Comparison of ENCODE assay signal across 17 cellular contexts in genomic region chr3:59784164-59784563, GRCh38.
A peak's percentile ranks its signal among the peaks of the same experiment; 100 is the strongest.
DNase-seq lines count a peak whose midpoint lies in the region; ATAC-seq, FAIRE-seq and TF ChIP-seq lines count a peak whose summit lies in the region.
"Had no signal": no experiment of that assay in that cellular context is flagged by ENCODE, and none has a peak within 500 bp of the region (broad histone marks: within the 10 kb centered on the region; RNA-seq: fewer than 3 reads in every experiment).

No MANE protein-coding gene starts in this region.

- no peaks in the 10 kb centered on the region for H3K36me3 ChIP-seq in IMR-90 (ENCODE audit: control insufficient read depth, insufficient read depth, low read length)
- H3K36me3 ChIP-seq in naive thymus-derived CD4-positive, alpha-beta T cell (ENCODE audit: control insufficient read depth in 2 of 3, insufficient read depth in 3 of 3, low read length in 3 of 3), result peaks cover 0 to 21% (median 0%) of the 10 kb centered on the region in 3 experiments
- H3K36me3 ChIP-seq in uterus, result no peaks in the 10 kb centered on the region

- intact Hi-C loops in IMR-90 (cut with micrococcal nuclease), result no loop called here
- intact Hi-C loops in naive thymus-derived CD4-positive, alpha-beta T cell (cut with micrococcal nuclease), result no loop called here
- intact Hi-C loops in uterus (cut with DNase I; ENCODE audit: low total_unique reads), result no loop called here

- no peak for ATAC-seq in activated T-cell treated with anti-CD3 and anti-CD28 coated beads, Interleukin-2, amount 50 U/mL, for 4 hours
- no peak for ATAC-seq in IMR-90 (ENCODE audit: low read depth)
- ATAC-seq in activated naive CD8-positive, alpha-beta T cell treated with anti-CD3 and anti-CD28 coated beads, Interleukin-2, amount 50 U/mL, for 24 hours, result peak; percentile 1
- ATAC-seq in naive thymus-derived CD4-positive, alpha-beta T cell, result no peak
- no peak for ATAC-seq in GM18505 (IDR thresholded peaks at IDR 0.05; ENCODE audit: unreplicated experiment)

- no peaks in the 10 kb centered on the region for H3K9me3 ChIP-seq in IMR-90 (ENCODE audit: control insufficient read depth, insufficient read depth, low read length)
- no peaks in the 10 kb centered on the region for H3K9me3 ChIP-seq in naive thymus-derived CD4-positive, alpha-beta T cell (ENCODE audit: control insufficient read depth in 2 of 3, low read length in 3 of 3)
- no peaks in the 10 kb centered on the region for H3K9me3 ChIP-seq in uterus

- no peak overlapping the region for H4K91ac ChIP-seq in IMR-90 (ENCODE audit: insufficient read depth, low read depth, low read length)

- H3K27me3 Mint-ChIP-seq in activated T-cell treated with anti-CD3 and anti-CD28 coated beads, Interleukin-2, amount 50 U/mL, for 24 hours, result peaks cover 3% of the 10 kb centered on the region
- H3K27me3 Mint-ChIP-seq in activated T-cell treated with anti-CD3 and anti-CD28 coated beads, Interleukin-2, amount 50 U/mL, for 4 hours (ENCODE audit: low read depth), result no peaks in the 10 kb centered on the region
- no peaks in the 10 kb centered on the region for H3K27me3 Mint-ChIP-seq in activated naive CD8-positive, alpha-beta T cell treated with anti-CD3 and anti-CD28 coated beads, Interleukin-2, amount 50 U/mL, for 24 hours
- H3K27me3 Mint-ChIP-seq in naive thymus-derived CD4-positive, alpha-beta T cell, result no peaks in the 10 kb centered on the region
- H3K27me3 Mint-ChIP-seq: CD4-positive, CD25-positive, alpha-beta regulatory T cell had no signal

- peak overlapping the region; percentile 73 for H3K27ac Mint-ChIP-seq in activated T-cell treated with anti-CD3 and anti-CD28 coated beads, Interleukin-2, amount 50 U/mL, for 24 hours
- peak overlapping the region; percentile 82 for H3K27ac Mint-ChIP-seq in activated naive CD8-positive, alpha-beta T cell treated with anti-CD3 and anti-CD28 coated beads, Interleukin-2, amount 50 U/mL, for 24 hours
- peak overlapping the region in 5 of 9 donors; percentile 15 to 50 (median 39) for H3K27ac Mint-ChIP-seq in naive thymus-derived CD4-positive, alpha-beta T cell
- H3K27ac Mint-ChIP-seq: CD4-positive, CD25-positive, alpha-beta regulatory T cell had no signal

- no peak overlapping the region for H3K9ac ChIP-seq in IMR-90 (ENCODE audit: low read depth, low read length)
- H3K9ac ChIP-seq: GM23248 had no signal

- CTCF ChIA-PET in IMR-90 (lab: Yijun Ruan, JAX), result no interaction called here
- CTCF ChIA-PET in naive thymus-derived CD4-positive, alpha-beta T cell (lab: Charles Lee), result no interaction called here

- H3K9me1 ChIP-seq in IMR-90 (ENCODE audit: insufficient read depth, low read length), result 0 out of 2 replicates have a peak, but pooled peaks cover 5% of the 10 kb centered on the region

- H3K23ac ChIP-seq in IMR-90 (ENCODE audit: low read depth, low read length), result no peak overlapping the region

- FAIRE-seq in GM12892 (lab: Jason Lieb, UNC), result no peak
- FAIRE-seq: A204.1, GM12878 had no signal

- H4K20me1 ChIP-seq in IMR-90 (ENCODE audit: insufficient read depth, low read length), result no peaks in the 10 kb centered on the region

- H3K4me3 Mint-ChIP-seq in activated T-cell treated with anti-CD3 and anti-CD28 coated beads, Interleukin-2, amount 50 U/mL, for 24 hours, result peak overlapping the region; percentile 1
- H3K4me3 Mint-ChIP-seq in activated T-cell treated with anti-CD3 and anti-CD28 coated beads, Interleukin-2, amount 50 U/mL, for 4 hours, result no peak overlapping the region
- H3K4me3 Mint-ChIP-seq in activated naive CD8-positive, alpha-beta T cell treated with anti-CD3 and anti-CD28 coated beads, Interleukin-2, amount 50 U/mL, for 24 hours, result no peak overlapping the region
- H3K4me3 Mint-ChIP-seq in naive thymus-derived CD4-positive, alpha-beta T cell, result peak overlapping the region in 2 of 10 donors; percentile 22 to 58
- H3K4me3 Mint-ChIP-seq: CD4-positive, CD25-positive, alpha-beta regulatory T cell had no signal

- H3K4me1 Mint-ChIP-seq in activated T-cell treated with anti-CD3 and anti-CD28 coated beads, Interleukin-2, amount 50 U/mL, for 24 hours (ENCODE audit: low read depth), result peaks cover 27% of the 10 kb centered on the region
- H3K4me1 Mint-ChIP-seq in activated T-cell treated with anti-CD3 and anti-CD28 coated beads, Interleukin-2, amount 50 U/mL, for 4 hours (ENCODE audit: low read depth), result peaks cover 23% of the 10 kb centered on the region
- H3K4me1 Mint-ChIP-seq in activated naive CD8-positive, alpha-beta T cell treated with anti-CD3 and anti-CD28 coated beads, Interleukin-2, amount 50 U/mL, for 24 hours, result peaks cover 22% of the 10 kb centered on the region
- peaks cover 10 to 70% (median 67%) of the 10 kb centered on the region in 7 donors for H3K4me1 Mint-ChIP-seq in naive thymus-derived CD4-positive, alpha-beta T cell

- no peak overlapping the region for H2AK9ac ChIP-seq in IMR-90 (replicated peaks; ENCODE audit: low read depth, low read length, poor library complexity)

- TF ChIP-seq POLR2A in IMR-90 (IDR thresholded peaks at IDR 0.05; ENCODE audit: low read depth, low read length) (no peak), uterus (IDR thresholded peaks at IDR 0.05) (no peak), GM18505 (IDR thresholded peaks at IDR 0.05; ENCODE audit: borderline replicate concordance, extremely low read depth, insufficient read depth, insufficient read length) (no peak), GM12892 (IDR thresholded peaks at IDR 0.05; ENCODE audit: low read depth, low read length) (no peak)

- no peak overlapping the region for H3K4me3 ChIP-seq in IMR-90 (ENCODE audit: insufficient read depth, low read depth, low read length)
- no peak overlapping the region for H3K4me3 ChIP-seq in naive thymus-derived CD4-positive, alpha-beta T cell (ENCODE audit: low read length)
- H3K4me3 ChIP-seq in uterus, result no peak overlapping the region
- H3K4me3 ChIP-seq: GM12878, GM23248 had no signal

- 0 out of 2 replicates have a peak overlapping the region, but pooled peaks have one; percentile 33 for H4K5ac ChIP-seq in IMR-90 (ENCODE audit: low read depth, low read length)

- H2BK20ac ChIP-seq in IMR-90 (ENCODE audit: low read depth, low read length), result no peak overlapping the region

- H3K14ac ChIP-seq in IMR-90 (replicated peaks; ENCODE audit: low read depth, low read length), result no peak overlapping the region

- WGBS in IMR-90 (ENCODE audit: extremely low coverage in 2 of 2, insufficient read length in 1 of 2), 2 experiments, result no CpG with 5 or more reads among the region's 1 CpG

- no peak overlapping the region for H2BK5ac ChIP-seq in IMR-90 (ENCODE audit: low read depth, low read length, poor library complexity, severe bottlenecking)

- in situ Hi-C loops in IMR-90 (cut with MboI; ENCODE audit: low sequenced_read_pairs), result no loop called here

- DNase-seq in activated T-cell treated with anti-CD3 and anti-CD28 coated beads, Interleukin-2, amount 50 U/mL, for 24 hours, result no peak
- DNase-seq in activated T-cell treated with anti-CD3 and anti-CD28 coated beads, Interleukin-2, amount 50 U/mL, for 4 hours, result no peak
- DNase-seq in IMR-90 (no peak), uterus (no peak), GM12892 (ENCODE audit: insufficient read length) (no peak)
- DNase-seq in activated naive CD8-positive, alpha-beta T cell treated with anti-CD3 and anti-CD28 coated beads, Interleukin-2, amount 50 U/mL, for 24 hours, result no peak
- no peak for DNase-seq in naive thymus-derived CD4-positive, alpha-beta T cell
- DNase-seq: Calu3, GM23248, Karpas-422, NCI-H187 treated with DMSO at 0.1 percent for 48 hours, NCI-H446 had no signal

- H3K27ac ChIP-seq in IMR-90 (ENCODE audit: insufficient read depth, low read length) (no peak overlapping the region), uterus (no peak overlapping the region)
- H3K27ac ChIP-seq in naive thymus-derived CD4-positive, alpha-beta T cell (ENCODE audit: low read depth, low read length), result no peak overlapping the region
- H3K27ac ChIP-seq: GM23248, HL-60 had no signal

- no TSS peak for BruUV-seq in IMR-90 (replicated peaks; lab: Mats Ljungman, UMichigan)

- dilution Hi-C loops in IMR-90 (cut with HindIII; ENCODE audit: low sequenced_read_pairs, unreplicated experiment), result no loop called here

- H3K27me3 ChIP-seq in IMR-90 (ENCODE audit: control insufficient read depth, insufficient read depth, low read length) (no peaks in the 10 kb centered on the region), uterus (no peaks in the 10 kb centered on the region)
- no peaks in the 10 kb centered on the region for H3K27me3 ChIP-seq in naive thymus-derived CD4-positive, alpha-beta T cell (ENCODE audit: control insufficient read depth in 2 of 2, insufficient read depth in 2 of 2, low read length in 2 of 2)

- no peak overlapping the region for H3K18ac ChIP-seq in IMR-90 (ENCODE audit: low read depth, low read length)

- H2AK5ac ChIP-seq in IMR-90 (ENCODE audit: low read depth, low read length), result no peak overlapping the region

- H3K4me2 ChIP-seq in IMR-90 (ENCODE audit: low read depth, low read length), result no peak overlapping the region

- no peaks in the 10 kb centered on the region for H3K79me1 ChIP-seq in IMR-90 (ENCODE audit: low read depth in 1 of 2, low read length in 2 of 2)

- TF ChIP-seq CTCF in IMR-90 (conservative IDR thresholded peaks at IDR 0.05; ENCODE audit: low read depth, low read length), result no peak
- no peak for TF ChIP-seq CTCF in uterus (IDR thresholded peaks at IDR 0.05)

- H3K4me1 ChIP-seq in IMR-90 (ENCODE audit: control insufficient read depth, insufficient read depth, low read length) (no peaks in the 10 kb centered on the region; the same call in 1 of the 2 replicates), uterus (no peaks in the 10 kb centered on the region)
- H3K4me1 ChIP-seq in naive thymus-derived CD4-positive, alpha-beta T cell (ENCODE audit: control insufficient read depth in 2 of 2, insufficient read depth in 2 of 2, low read length in 2 of 2), result peaks cover 0 to 11% of the 10 kb centered on the region in 2 donors

- H4K8ac ChIP-seq in IMR-90 (ENCODE audit: low read depth in 2 of 2, low read length in 2 of 2), result no peak overlapping the region

- H2AFZ ChIP-seq in IMR-90 (replicated peaks; ENCODE audit: low read length, poor library complexity), result no peak overlapping the region
- H2AFZ ChIP-seq: GM23248 had no signal

- POLR2A ChIA-PET in IMR-90 (lab: Charles Lee; ENCODE audit: unreplicated experiment), result no interaction called here
- POLR2A ChIA-PET in naive thymus-derived CD4-positive, alpha-beta T cell (lab: Charles Lee), result no interaction called here

- H3K36me3 Mint-ChIP-seq in activated T-cell treated with anti-CD3 and anti-CD28 coated beads, Interleukin-2, amount 50 U/mL, for 24 hours (ENCODE audit: low read depth), result no peaks in the 10 kb centered on the region
- H3K36me3 Mint-ChIP-seq in activated T-cell treated with anti-CD3 and anti-CD28 coated beads, Interleukin-2, amount 50 U/mL, for 4 hours (ENCODE audit: insufficient read depth), result peaks cover 13% of the 10 kb centered on the region
- peaks cover 13% of the 10 kb centered on the region for H3K36me3 Mint-ChIP-seq in activated naive CD8-positive, alpha-beta T cell treated with anti-CD3 and anti-CD28 coated beads, Interleukin-2, amount 50 U/mL, for 24 hours (ENCODE audit: low read depth)
- peaks cover 5 to 76% (median 72%) of the 10 kb centered on the region in 5 donors for H3K36me3 Mint-ChIP-seq in naive thymus-derived CD4-positive, alpha-beta T cell

- peaks cover 4% of the 10 kb centered on the region for H3K9me3 Mint-ChIP-seq in activated T-cell treated with anti-CD3 and anti-CD28 coated beads, Interleukin-2, amount 50 U/mL, for 24 hours
- peaks cover 9% of the 10 kb centered on the region for H3K9me3 Mint-ChIP-seq in activated T-cell treated with anti-CD3 and anti-CD28 coated beads, Interleukin-2, amount 50 U/mL, for 4 hours
- no peaks in the 10 kb centered on the region for H3K9me3 Mint-ChIP-seq in activated naive CD8-positive, alpha-beta T cell treated with anti-CD3 and anti-CD28 coated beads, Interleukin-2, amount 50 U/mL, for 24 hours
- H3K9me3 Mint-ChIP-seq in naive thymus-derived CD4-positive, alpha-beta T cell, result peaks cover 0 to 17% (median 0%) of the 10 kb centered on the region in 11 donors

- H3K56ac ChIP-seq in IMR-90 (ENCODE audit: extremely low read depth, insufficient read depth, low read length), result no peak overlapping the region

- H3K4ac ChIP-seq in IMR-90 (ENCODE audit: low read depth, low read length), result no peak overlapping the region

- H2BK120ac ChIP-seq in IMR-90 (ENCODE audit: low read depth, low read length), result no peak overlapping the region

- TF ChIP-seq RAD21 in IMR-90 (IDR thresholded peaks at IDR 0.05; ENCODE audit: low read length), result no peak

- H2BK15ac ChIP-seq in IMR-90 (ENCODE audit: low read depth, low read length), result 0 out of 3 replicates have a peak overlapping the region, but pooled peaks have one; percentile 30
